8 cellular contexts compared by ENCODE assay signal in the genomic region with DNA sequence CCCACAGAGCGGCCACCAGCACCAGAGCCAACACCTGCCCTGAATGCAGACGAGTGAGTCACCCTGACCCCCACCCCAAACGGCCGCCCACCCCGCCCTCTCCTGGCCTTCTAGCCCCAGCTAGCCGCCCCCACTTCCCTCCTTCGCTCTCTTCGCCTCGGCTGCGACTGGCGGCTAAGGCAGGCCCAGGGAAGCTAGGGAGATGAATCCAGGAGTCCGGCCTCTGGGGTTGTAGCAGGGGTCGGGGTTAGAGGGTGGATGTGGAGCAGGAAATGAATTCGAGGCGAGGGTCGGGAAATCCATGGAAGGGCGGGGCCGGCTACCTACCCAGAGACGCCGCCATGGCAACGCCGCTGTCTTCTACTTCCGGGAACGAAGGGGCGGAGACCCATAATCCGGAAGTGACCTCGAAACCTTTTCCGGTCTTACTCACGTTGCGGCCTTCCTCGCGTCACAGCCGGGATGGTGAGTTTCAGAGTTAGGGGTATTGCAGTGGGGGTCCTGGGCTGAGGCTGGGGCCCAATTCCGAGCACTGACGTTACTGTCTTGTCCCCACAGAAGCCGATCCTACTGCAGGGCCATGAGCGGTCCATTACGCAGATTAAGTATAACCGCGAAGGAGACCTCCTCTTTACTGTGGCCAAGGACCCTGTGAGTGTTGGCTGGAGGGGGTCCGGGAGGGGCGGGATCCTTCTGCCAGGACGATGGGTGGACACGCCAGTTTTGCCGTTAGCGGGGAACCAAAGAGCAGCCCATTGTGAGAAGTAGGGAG.
DNase-seq lines count a peak whose midpoint lies in the region; ATAC-seq lines count a peak whose summit lies in the region.

A gene (plus strand): TSS at position 428 of the 772 bp plus-strand sequence. CDS start 35 bp downstream, at position 463.
A gene (minus strand): TSS at position 374 of the 772 bp plus-strand sequence. CDS start 31 bp downstream, at position 343.

- no peaks in the 10 kb centered on the region for H3K27me3 Mint-ChIP-seq in central memory CD8-positive, alpha-beta T cell

- DNase-seq in ACHN, result peak; percentile 91
- DNase-seq in NCI-H345 treated with DMSO at 0.1 percent for 48 hours (lab: John Stamatoyannopoulos, UW; ENCODE audit: unreplicated experiment), result peak; percentile 96
- peak; percentile 80 to 84 for DNase-seq in central memory CD8-positive, alpha-beta T cell (ENCODE audit: low spot score in 2 of 2)
- peak; percentile 92 for DNase-seq in iris pigment epithelial cell (ENCODE audit: low read depth)
- DNase-seq in stimulated activated CD4-positive, alpha-beta T cell treated with anti-CD3 and anti-CD28 coated beads, Interleukin-12 subunit alpha, Interleukin-12 subunit beta, amount 100 ng/mL, for 24 hours (ENCODE audit: low read depth in 2 of 2), result peak; percentile 80 to 88

- H3K27ac Mint-ChIP-seq in central memory CD8-positive, alpha-beta T cell (ENCODE audit: low read depth), result peak within 1 kb of the TSS; percentile 95

- ATAC-seq in GM18909 (IDR thresholded peaks at IDR 0.05; ENCODE audit: poor library complexity, unreplicated experiment), result peak; percentile 90
- ATAC-seq in HG03175 (IDR thresholded peaks at IDR 0.05; ENCODE audit: unreplicated experiment), result peak; percentile 98
- peak; percentile 98 for ATAC-seq in activated CD4-positive, CD25-positive, alpha-beta regulatory T cell treated with anti-CD3 and anti-CD28 coated beads, Interleukin-2, amount 50 U/mL, for 24 hours
- peak; percentile 95 for ATAC-seq in central memory CD8-positive, alpha-beta T cell (replicated peaks; ENCODE audit: extremely low read depth, poor library complexity, severe bottlenecking)

- peak within 1 kb of the TSS; percentile 88 for H3K4me3 Mint-ChIP-seq in central memory CD8-positive, alpha-beta T cell

- in situ Hi-C loops in ACHN (cut with HindIII; ENCODE audit: low pct_ligation_motif_present, low pct_unique_long_range_greater_than_20kb, low sequenced_read_pairs), result no loop called here

- H3K4me1 Mint-ChIP-seq in central memory CD8-positive, alpha-beta T cell, result peaks cover 24% of the 10 kb centered on the region

- no peaks in the 10 kb centered on the region for H3K9me3 Mint-ChIP-seq in central memory CD8-positive, alpha-beta T cell

- H3K36me3 Mint-ChIP-seq in central memory CD8-positive, alpha-beta T cell (ENCODE audit: insufficient read depth), result peaks cover 38% of the 10 kb centered on the region

Comparison
In these comparisons a context has a peak if more than half of its experiments do, and no peak if none do; other contexts are left out.
1. Peak in every context shown above with its lines: DNase-seq and ATAC-seq.